Comparison of ENCODE assay signal across 28 cellular contexts in genomic region chr22:28846994-28847393, GRCh38.
"Had no signal": no experiment of that assay in that cellular context is flagged by ENCODE, and none has a peak within 500 bp of the region (broad histone marks: within the 10 kb centered on the region; RNA-seq: fewer than 3 reads in every experiment).

No MANE protein-coding gene starts in this region.

- H3K36me3 ChIP-seq: neural progenitor cell, ovary, spleen, suprapubic skin, transverse colon, upper lobe of right lung, uterus had no signal

- H3K27ac ChIP-seq: neural progenitor cell, ovary, parathyroid adenoma, psoas muscle, skin epidermis, spleen, suprapubic skin, testis, tibial artery, transverse colon, upper lobe of right lung, uterus had no signal

- H3K27me3 ChIP-seq: neural progenitor cell, ovary, spleen, suprapubic skin, testis, tibial artery, transverse colon, upper lobe of right lung, uterus had no signal

- DNase-seq: natural killer cell; occipital lobe; ovary; posterior cingulate gyrus; psoas muscle; right cardiac atrium; stimulated activated CD4-positive, alpha-beta T cell treated with anti-CD3 and anti-CD28 coated beads, Interleukin-12 subunit alpha, Interleukin-12 subunit beta, amount 100 ng/mL, for 4 hours; stimulated activated CD4-positive, alpha-beta T cell treated with anti-CD3 and anti-CD28 coated beads, Interleukin-1b, Interleukin-23, amount 100 ng/mL, for 48 hours; stimulated activated CD4-positive, alpha-beta T cell treated with anti-CD3 and anti-CD28 coated beads, Interleukin-4, amount 100 ng/mL, for 1 hour; stimulated activated CD4-positive, alpha-beta T cell treated with anti-CD3 and anti-CD28 coated beads, Interleukin-4, amount 100 ng/mL, for 4 hours; stimulated activated CD8-positive, alpha-beta memory T cell treated with anti-CD3 and anti-CD28 coated beads, Interleukin-4, amount 100 ng/mL, for 48 hours; stimulated activated naive CD4-positive, alpha-beta T cell; stimulated activated naive CD8-positive, alpha-beta T cell treated with anti-CD3 and anti-CD28 coated beads, Interleukin-15, amount 100 ng/mL, for 72 hours; stimulated activated naive CD8-positive, alpha-beta T cell treated with anti-CD3 and anti-CD28 coated beads, Interleukin-15, Interleukin-2, amounts not matched to agents 100 U/mL and 50 U/mL, for 24 hours; substantia nigra; testis; tibial artery; transverse colon; upper lobe of right lung; uterus had no signal

- H3K9me3 ChIP-seq: ovary, suprapubic skin, testis, uterus had no signal

- H3K4me3 ChIP-seq: neural progenitor cell, ovary, psoas muscle, skin epidermis, smooth muscle cell, spleen, suprapubic skin, testis, tibial artery, transverse colon, upper lobe of right lung, uterus had no signal

- H3K4me2 ChIP-seq: neural progenitor cell, smooth muscle cell had no signal

- H3K9ac ChIP-seq: neural progenitor cell, parathyroid adenoma had no signal

- H3K79me2 ChIP-seq: parathyroid adenoma had no signal

- H2AFZ ChIP-seq: neural progenitor cell, parathyroid adenoma had no signal

- ATAC-seq: natural killer cell; psoas muscle; right cardiac atrium; sciatic nerve; stimulated activated memory B cell treated with anti-CD40 and anti-IgM and Interleukin-4, amounts not matched to agents 10 μg/mL and 1 μg/mL and 100 μg/mL, for 72 hours; stimulated activated naive CD8-positive, alpha-beta T cell treated with anti-CD3 and anti-CD28 coated beads, Interleukin-15, amount 100 ng/mL, for 72 hours; stimulated activated naive CD8-positive, alpha-beta T cell treated with anti-CD3 and anti-CD28 coated beads, Interleukin-15, Interleukin-2, amounts not matched to agents 100 U/mL and 50 U/mL, for 24 hours; upper lobe of right lung had no signal

- H3K4me1 ChIP-seq: neural progenitor cell, parathyroid adenoma, psoas muscle, spleen, suprapubic skin, testis, tibial artery, upper lobe of right lung, uterus had no signal
